Comparison of ENCODE assay signal across 17 cellular contexts in the genomic region with DNA sequence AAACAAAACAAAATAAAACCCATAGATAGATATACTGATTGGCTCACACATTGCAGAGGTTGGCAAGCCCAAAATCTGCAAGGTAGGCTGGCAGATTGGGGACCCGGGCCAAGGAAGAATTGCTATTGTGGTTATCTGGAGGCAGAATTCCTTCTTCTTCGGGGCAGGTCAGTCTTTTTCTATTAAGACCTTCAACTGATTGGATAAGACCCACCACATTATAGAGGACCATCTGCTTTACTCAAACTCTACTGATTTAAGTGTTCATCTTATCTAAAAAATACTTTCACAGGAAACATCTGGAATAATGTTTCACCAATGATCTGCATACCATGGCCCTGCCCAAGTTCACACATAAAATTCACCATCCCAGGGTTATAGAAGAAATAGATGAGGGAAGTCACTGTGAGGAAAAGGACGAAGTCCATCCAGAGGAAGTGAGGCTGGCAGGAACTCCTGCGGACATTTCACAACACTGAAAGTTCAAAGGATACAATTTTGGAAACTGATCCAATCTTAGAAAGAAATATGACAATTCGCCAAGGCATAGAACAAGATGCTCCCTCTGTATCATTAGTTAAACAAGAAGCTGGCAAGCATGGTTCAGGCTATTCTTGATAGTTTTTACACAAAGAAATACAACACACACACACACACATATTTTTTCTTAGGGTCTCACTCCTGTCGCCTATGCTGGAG.
"Had no signal": no experiment of that assay in that cellular context is flagged by ENCODE, and none has a peak within 500 bp of the region (broad histone marks: within the 10 kb centered on the region; RNA-seq: fewer than 3 reads in every experiment).

No MANE protein-coding gene starts in this region.

- H3K4me3 Mint-ChIP-seq: activated CD8-positive, alpha-beta T cell treated with anti-CD3 and anti-CD28 coated beads for 36 hours; activated naive CD4-positive, alpha-beta T cell treated with anti-CD3 and anti-CD28 coated beads, Interleukin-2, amount 50 U/mL, for 24 hours; activated T-cell treated with anti-CD3 and anti-CD28 coated beads, Interleukin-2, amount 50 U/mL, for 4 hours; naive thymus-derived CD4-positive, alpha-beta T cell; stimulated activated memory B cell treated with anti-CD40 and anti-IgM and Interleukin-4, amounts not matched to agents 10 μg/mL and 1 μg/mL and 100 μg/mL, for 72 hours had no signal

- H3K36me3 ChIP-seq: adrenal gland, gastroesophageal sphincter, heart right ventricle, pancreas, WERI-Rb-1 had no signal

- ATAC-seq: activated CD8-positive, alpha-beta T cell treated with anti-CD3 and anti-CD28 coated beads for 36 hours; activated T-cell treated with anti-CD3 and anti-CD28 coated beads, Interleukin-2, amount 50 U/mL, for 4 hours; gastroesophageal sphincter; heart right ventricle; naive thymus-derived CD4-positive, alpha-beta T cell; pancreas; stimulated activated memory B cell treated with anti-CD40 and anti-IgM and Interleukin-4, amounts not matched to agents 10 μg/mL and 1 μg/mL and 100 μg/mL, for 72 hours had no signal

- H3K27ac Mint-ChIP-seq: activated CD8-positive, alpha-beta T cell treated with anti-CD3 and anti-CD28 coated beads for 36 hours; activated naive CD4-positive, alpha-beta T cell treated with anti-CD3 and anti-CD28 coated beads, Interleukin-2, amount 50 U/mL, for 24 hours; stimulated activated memory B cell treated with anti-CD40 and anti-IgM and Interleukin-4, amounts not matched to agents 10 μg/mL and 1 μg/mL and 100 μg/mL, for 72 hours had no signal

- H3K4me1 ChIP-seq: pancreas had no signal

- H3K27ac ChIP-seq: gastroesophageal sphincter, heart right ventricle, pancreas, WERI-Rb-1 had no signal

- DNase-seq: activated CD8-positive, alpha-beta T cell treated with anti-CD3 and anti-CD28 coated beads for 36 hours; activated effector memory CD4-positive, alpha-beta T cell treated with anti-CD3 and anti-CD28 coated beads, Interleukin-2, amount 50 U/mL, for 16 hours; activated T-cell treated with anti-CD3 and anti-CD28 coated beads, Interleukin-2, amount 50 U/mL, for 4 hours; adrenal gland; caudate nucleus; cortex of kidney; effector CD8-positive, alpha-beta T cell; heart right ventricle; naive thymus-derived CD4-positive, alpha-beta T cell; pancreas; stimulated activated CD4-positive, alpha-beta T cell treated with anti-CD3 and anti-CD28 coated beads, Interleukin-2, amount 100 ng/mL, for 48 hours; WERI-Rb-1 had no signal

- H3K9me3 ChIP-seq: adrenal gland, gastroesophageal sphincter, pancreas had no signal

- H3K36me3 Mint-ChIP-seq: activated naive CD4-positive, alpha-beta T cell treated with anti-CD3 and anti-CD28 coated beads, Interleukin-2, amount 50 U/mL, for 24 hours had no signal

- FAIRE-seq: pancreas, urothelium cell line had no signal

- H3K27me3 Mint-ChIP-seq: activated CD8-positive, alpha-beta T cell treated with anti-CD3 and anti-CD28 coated beads for 36 hours; activated naive CD4-positive, alpha-beta T cell treated with anti-CD3 and anti-CD28 coated beads, Interleukin-2, amount 50 U/mL, for 24 hours; naive thymus-derived CD4-positive, alpha-beta T cell; stimulated activated memory B cell treated with anti-CD40 and anti-IgM and Interleukin-4, amounts not matched to agents 10 μg/mL and 1 μg/mL and 100 μg/mL, for 72 hours had no signal

- H3K27me3 ChIP-seq: adrenal gland, gastroesophageal sphincter, heart right ventricle, pancreas had no signal

- H3K4me3 ChIP-seq: adrenal gland, gastroesophageal sphincter, heart right ventricle, lung, pancreas had no signal
